1 cellular context compared by ENCODE assay signal in the genomic region with DNA sequence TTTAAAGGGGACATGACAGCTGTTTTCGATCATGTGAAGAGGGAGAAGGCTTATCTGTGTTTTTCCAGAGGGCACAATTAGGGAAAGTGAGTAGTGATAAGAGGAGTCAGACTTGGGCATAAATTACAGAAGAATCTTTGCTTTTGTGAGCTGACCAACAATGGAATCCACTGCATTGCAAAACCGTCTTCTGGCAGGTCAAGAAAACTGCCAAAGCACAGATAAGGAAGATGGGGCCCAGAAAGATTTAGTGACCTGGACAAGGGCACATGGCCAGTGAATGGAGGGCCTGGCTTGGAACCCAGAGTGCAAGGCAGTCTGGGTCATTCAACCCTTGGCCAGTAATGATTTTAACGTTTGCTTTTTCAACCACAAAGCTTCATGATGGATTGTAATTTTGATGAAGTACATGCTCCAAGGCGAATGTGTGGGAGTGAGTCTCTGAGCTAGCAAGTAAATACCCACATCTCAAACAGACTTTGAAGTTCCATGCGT.
TF ChIP-seq lines count a peak whose summit lies in the region.

No MANE protein-coding gene starts in this region.

TF ChIP-seq in endothelial cell of umbilical vein, 7 proteins besides CTCF, POLR2A, EP300 and RAD21:
- TF ChIP-seq, protein P1, sequence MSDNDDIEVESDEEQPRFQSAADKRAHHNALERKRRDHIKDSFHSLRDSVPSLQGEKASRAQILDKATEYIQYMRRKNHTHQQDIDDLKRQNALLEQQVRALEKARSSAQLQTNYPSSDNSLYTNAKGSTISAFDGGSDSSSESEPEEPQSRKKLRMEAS (IDR thresholded peaks at IDR 0.05; ENCODE audit: insufficient read depth, insufficient read length) = no peak
- TF ChIP-seq POLR2AphosphoS5 (IDR thresholded peaks at IDR 0.05; ENCODE audit: insufficient read depth, low read depth, low read length) = no peak
- no peak for TF ChIP-seq EZH2 (IDR thresholded peaks at IDR 0.05; ENCODE audit: borderline replicate concordance, low read depth, low read length, severe bottlenecking)
- TF ChIP-seq JUN (IDR thresholded peaks at IDR 0.05; ENCODE audit: borderline replicate concordance, insufficient read depth, insufficient read length, low read depth) = no peak
- TF ChIP-seq GATA2 (IDR thresholded peaks at IDR 0.05; ENCODE audit: insufficient read depth, insufficient read length, low read depth, low read length) = no peak
- TF ChIP-seq MYC (IDR thresholded peaks at IDR 0.05; ENCODE audit: low read depth, low read length) = no peak
- no peak for TF ChIP-seq FOS (IDR thresholded peaks at IDR 0.05; ENCODE audit: borderline replicate concordance, insufficient read depth, low read length)
TF ChIP-seq in endothelial cell of umbilical vein: peak in this region for 0.
